2 cellular contexts compared by ENCODE assay signal in genomic region chr5:73172893-73173292, GRCh38.
TF ChIP-seq lines count a peak whose summit lies in the region.

TMEM174 (plus strand) TSS chr5:73173193; CDS start chr5:73173244, 51 bp downstream.

TF ChIP-seq in GM23338, 12 proteins besides CTCF, POLR2A, EP300 and RAD21 (continued from another document):
- TF ChIP-seq REST (IDR thresholded peaks at IDR 0.05; ENCODE audit: unreplicated experiment) = no peak
- TF ChIP-seq EZH2phosphoT487 (IDR thresholded peaks at IDR 0.05; ENCODE audit: unreplicated experiment) = no peak
- TF ChIP-seq POLR2AphosphoS5 (IDR thresholded peaks at IDR 0.05; ENCODE audit: low read depth) = no peak
- TF ChIP-seq EZH2 (IDR thresholded peaks at IDR 0.05; ENCODE audit: low read depth, unreplicated experiment) = no peak
- no peak for TF ChIP-seq STAT1 (IDR thresholded peaks at IDR 0.05; ENCODE audit: unreplicated experiment)
- TF ChIP-seq ETS1 (IDR thresholded peaks at IDR 0.05) = no peak
- TF ChIP-seq ZNF331 (CRISPR knock-in tag; IDR thresholded peaks at IDR 0.05; ENCODE audit: low read depth) = no peak
- TF ChIP-seq ZNF114 (CRISPR knock-in tag; IDR thresholded peaks at IDR 0.05) = no peak
- TF ChIP-seq JUNB (IDR thresholded peaks at IDR 0.05; ENCODE audit: unreplicated experiment) = no peak

TF ChIP-seq in GM12878, 131 proteins besides CTCF, POLR2A, EP300 and RAD21 (continued from another document):
- TF ChIP-seq CEBPZ (IDR thresholded peaks at IDR 0.05; ENCODE audit: low read depth, low read length) = no peak
